In the genomic region with DNA sequence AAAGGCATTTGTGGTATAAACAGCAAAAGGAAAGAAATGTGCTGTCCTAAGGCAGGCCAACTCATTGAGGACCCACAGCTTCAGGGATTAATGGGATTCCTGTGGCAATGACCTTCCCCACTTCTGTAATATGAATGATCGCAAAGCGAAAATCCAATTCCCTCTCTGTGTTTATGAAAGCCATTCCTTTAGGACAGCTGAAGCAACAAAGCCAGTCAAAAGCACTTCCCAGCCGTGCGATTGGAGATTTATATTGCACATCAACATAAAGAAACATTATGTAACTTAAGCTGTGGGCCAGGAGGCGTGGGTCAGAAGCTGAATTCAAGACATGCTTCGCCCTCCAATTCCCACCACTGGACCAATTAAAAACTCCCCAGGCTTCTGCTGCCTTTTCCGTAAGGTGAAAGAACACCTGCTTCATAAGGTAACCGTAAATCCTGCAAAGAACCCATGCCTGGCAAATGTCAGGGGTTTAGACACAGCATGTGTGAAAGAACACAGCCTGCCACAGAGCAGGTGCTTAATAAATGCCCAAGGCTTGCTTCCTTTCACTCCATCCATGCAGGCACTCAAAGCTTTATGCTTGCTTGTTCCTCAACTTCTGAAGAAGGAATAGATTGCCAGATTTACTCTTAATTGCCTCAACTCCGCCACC, we compare ENCODE assay signal across 16 cellular contexts.
DNase-seq lines count a peak whose midpoint lies in the region; ATAC-seq lines count a peak whose summit lies in the region.
"Had no signal": no experiment of that assay in that cellular context is flagged by ENCODE, and none has a peak within 500 bp of the region (broad histone marks: within the 10 kb centered on the region; RNA-seq: fewer than 3 reads in every experiment).

No MANE protein-coding gene starts in this region.

- no peak overlapping the region for H3K4me2 ChIP-seq in mesendoderm (ENCODE audit: low read length)

- no peaks in the 10 kb centered on the region for H3K36me3 ChIP-seq in mesendoderm (ENCODE audit: control insufficient read depth, insufficient read depth, low read length)
- H3K36me3 ChIP-seq: lower lobe of right lung had no signal

- H3K27ac ChIP-seq in mesendoderm (ENCODE audit: low read depth, low read length) = peak overlapping the region; percentile 37
- H3K27ac ChIP-seq: lower lobe of right lung, RWPE1 had no signal

- no peak overlapping the region for H3K23ac ChIP-seq in mesendoderm (ENCODE audit: low read length)

- H2BK5ac ChIP-seq in mesendoderm (ENCODE audit: low read length) = no peak overlapping the region

- ATAC-seq in HG02798 (IDR thresholded peaks at IDR 0.05; ENCODE audit: poor library complexity, unreplicated experiment) (no peak), GM21367 (IDR thresholded peaks at IDR 0.05; ENCODE audit: unreplicated experiment) (no peak)
- ATAC-seq: lower lobe of right lung; stimulated activated effector memory CD8-positive, alpha-beta T cell treated with anti-CD3 and anti-CD28 coated beads, Interleukin-12 subunit alpha, Interleukin-12 subunit beta, amount 100 ng/mL, for 72 hours; T-helper 17 cell had no signal

- H3K79me2 ChIP-seq in mesendoderm (ENCODE audit: control insufficient read depth, insufficient read depth, low read length) = peaks cover 21% of the 10 kb centered on the region

- no peak overlapping the region for H3K4me3 ChIP-seq in mesendoderm (ENCODE audit: low read length)
- H3K4me3 ChIP-seq: lower lobe of right lung had no signal

- H3K18ac ChIP-seq in mesendoderm (ENCODE audit: low read length) = no peak overlapping the region

- DNase-seq in DMS153 treated with DMSO at 0.1 percent for 48 hours (lab: John Stamatoyannopoulos, UW; ENCODE audit: unreplicated experiment) (peak; percentile 23), NCI-H187 treated with DMSO at 0.1 percent for 48 hours (lab: John Stamatoyannopoulos, UW) (peak; percentile 52), SHP77 (lab: John Stamatoyannopoulos, UW) (peak; percentile 47 to 67), mesendoderm (no peak), amniotic stem cell (lab: John Stamatoyannopoulos, UW) (no peak), amygdala (lab: John Stamatoyannopoulos, UW) (no peak)
- DNase-seq: activated CD4-positive, CD25-positive, alpha-beta regulatory T cell treated with anti-CD3 and anti-CD28 coated beads, Interleukin-2, amount 50 U/mL, for 72 hours; activated naive CD4-positive, alpha-beta T cell treated with Interleukin-2 at 50 U/mL for 16 hours; Caco-2; lower lobe of right lung; NCI-H526 treated with DMSO at 0.1 percent for 48 hours; T-helper 17 cell had no signal

- no peak overlapping the region for H4K5ac ChIP-seq in mesendoderm (ENCODE audit: low read length)

- no peak overlapping the region for H2AK5ac ChIP-seq in mesendoderm (ENCODE audit: low read length)

- H3K56ac ChIP-seq in mesendoderm (ENCODE audit: low read length) = no peak overlapping the region

- no CpG with 5 or more reads among the region's 9 CpGs for WGBS in mesendoderm (ENCODE audit: extremely low coverage, insufficient coverage, low lambda C conversion rate)

- no peaks in the 10 kb centered on the region for H3K27me3 ChIP-seq in mesendoderm (ENCODE audit: insufficient read depth, low read length, poor library complexity)

- peaks cover 5% of the 10 kb centered on the region for H3K4me1 ChIP-seq in mesendoderm (ENCODE audit: control insufficient read depth, low read depth, low read length)
- H3K4me1 ChIP-seq: Caco-2, lower lobe of right lung had no signal

- no peak overlapping the region for H2BK15ac ChIP-seq in mesendoderm (replicated peaks; ENCODE audit: low read depth)

- no peak overlapping the region for H4K8ac ChIP-seq in mesendoderm (ENCODE audit: low read depth, low read length)

- H3K9ac ChIP-seq in mesendoderm (ENCODE audit: low read length) = no peak overlapping the region

- H3K79me1 ChIP-seq in mesendoderm (ENCODE audit: low read length) = peaks cover 11% of the 10 kb centered on the region

- no peak overlapping the region for H2BK120ac ChIP-seq in mesendoderm (ENCODE audit: low read depth, low read length)

- H3K4ac ChIP-seq in mesendoderm (ENCODE audit: low read depth, low read length) = no peak overlapping the region

Comparison
In these comparisons a context has a peak if more than half of its experiments do, and no peak if none do; other contexts are left out.
1. DNase-seq: peak in DMS153 treated with DMSO at 0.1 percent for 48 hours (single experiment), NCI-H187 treated with DMSO at 0.1 percent for 48 hours (single experiment) and SHP77 (2 of 2); none in mesendoderm (single experiment), amniotic stem cell (single experiment) and amygdala (0 of 56).